In genomic region chr11:102577182-102577581, GRCh38 we compare ENCODE assay signal across 11 cellular contexts. TPM values are rescaled to one million over a fixed set of nuclear protein-coding genes. Genes with fewer than 3 reads are reported as not detected.
A peak's percentile ranks its signal among the peaks of the same experiment; 100 is the strongest.
DNase-seq lines count a peak whose midpoint lies in the region; ATAC-seq lines count a peak whose summit lies in the region.
"Had no signal": no experiment of that assay in that cellular context is flagged by ENCODE, and none has a peak within 500 bp of the region (broad histone marks: within the 10 kb centered on the region; RNA-seq: fewer than 3 reads in every experiment).

No MANE protein-coding gene starts in this region.

- ATAC-seq in HG03095 (IDR thresholded peaks at IDR 0.05; ENCODE audit: unreplicated experiment) (peak; percentile 50), T-helper 17 cell (peak; percentile 68)
- ATAC-seq in stimulated activated naive B cell treated with anti-CD40 and anti-IgM and Interleukin-4, amounts not matched to agents 10 μg/mL and 1 μg/mL and 100 μg/mL, for 72 hours (replicated peaks) = peak; percentile 53 to 54
- ATAC-seq: HepG2, Right ventricle myocardium inferior had no signal

- no peak for DNase-seq in activated naive CD4-positive, alpha-beta T cell treated with anti-CD3 and anti-CD28 coated beads for 36 hours
- no peak for DNase-seq in activated naive CD4-positive, alpha-beta T cell treated with anti-CD3 and anti-CD28 coated beads, Interleukin-2, amount 50 U/mL, for 16 hours
- DNase-seq in T-helper 17 cell = no peak
- DNase-seq in stimulated activated naive B cell treated with anti-CD40 and anti-IgM and Interleukin-4, amounts not matched to agents 10 μg/mL and 1 μg/mL and 100 μg/mL, for 72 hours = no peak
- no peak for DNase-seq in NCI-H1694 treated with DMSO at 0.1 percent for 48 hours (lab: John Stamatoyannopoulos, UW)
- DNase-seq in SK-N-DZ (ENCODE audit: low spot score) = no peak
- DNase-seq in iPS-NIHi11 (ENCODE audit: low spot score) = no peak

- CTCF ChIA-PET in activated naive CD4-positive, alpha-beta T cell treated with anti-CD3 and anti-CD28 coated beads for 36 hours (lab: Charles Lee) = interaction anchor here (0.6 to 1.9 kb wide), 2 partner anchors 89 to 660 kb away, joined by 4 to 8 read pairs; no protein-coding TSS in a partner anchor

- intact Hi-C loops in activated naive CD4-positive, alpha-beta T cell treated with anti-CD3 and anti-CD28 coated beads for 36 hours (cut with micrococcal nuclease) = no loop called here

- H3K27ac Mint-ChIP-seq in activated naive CD4-positive, alpha-beta T cell treated with anti-CD3 and anti-CD28 coated beads for 36 hours = peak overlapping the region; percentile 34
- no peak overlapping the region for H3K27ac Mint-ChIP-seq in T-helper 17 cell
- H3K27ac Mint-ChIP-seq in stimulated activated naive B cell treated with anti-CD40 and anti-IgM and Interleukin-4, amounts not matched to agents 10 μg/mL and 1 μg/mL and 100 μg/mL, for 72 hours = peak overlapping the region; percentile 72

- H3K9me3 Mint-ChIP-seq in activated naive CD4-positive, alpha-beta T cell treated with anti-CD3 and anti-CD28 coated beads for 36 hours = no peaks in the 10 kb centered on the region
- H3K9me3 Mint-ChIP-seq in stimulated activated naive B cell treated with anti-CD40 and anti-IgM and Interleukin-4, amounts not matched to agents 10 μg/mL and 1 μg/mL and 100 μg/mL, for 72 hours = peaks cover 2% of the 10 kb centered on the region in 2 donors

- H3K4me3 Mint-ChIP-seq in activated naive CD4-positive, alpha-beta T cell treated with anti-CD3 and anti-CD28 coated beads for 36 hours = no peak overlapping the region
- no peak overlapping the region for H3K4me3 Mint-ChIP-seq in T-helper 17 cell
- H3K4me3 Mint-ChIP-seq in stimulated activated naive B cell treated with anti-CD40 and anti-IgM and Interleukin-4, amounts not matched to agents 10 μg/mL and 1 μg/mL and 100 μg/mL, for 72 hours = peak overlapping the region in 1 of 2 donors; percentile 10

- no peaks in the 10 kb centered on the region for H3K27me3 Mint-ChIP-seq in activated naive CD4-positive, alpha-beta T cell treated with anti-CD3 and anti-CD28 coated beads for 36 hours (ENCODE audit: low read depth)
- no peaks in the 10 kb centered on the region for H3K27me3 Mint-ChIP-seq in T-helper 17 cell
- H3K27me3 Mint-ChIP-seq in stimulated activated naive B cell treated with anti-CD40 and anti-IgM and Interleukin-4, amounts not matched to agents 10 μg/mL and 1 μg/mL and 100 μg/mL, for 72 hours = no peaks in the 10 kb centered on the region

- peaks cover 29% of the 10 kb centered on the region for H3K4me1 Mint-ChIP-seq in activated naive CD4-positive, alpha-beta T cell treated with anti-CD3 and anti-CD28 coated beads for 36 hours (ENCODE audit: low read depth)
- H3K4me1 Mint-ChIP-seq in T-helper 17 cell = peaks cover 14% of the 10 kb centered on the region
- H3K4me1 Mint-ChIP-seq in stimulated activated naive B cell treated with anti-CD40 and anti-IgM and Interleukin-4, amounts not matched to agents 10 μg/mL and 1 μg/mL and 100 μg/mL, for 72 hours = peaks cover 27 to 64% of the 10 kb centered on the region in 2 donors

- H3K9me3 ChIP-seq in T-helper 17 cell (ENCODE audit: control insufficient read depth, low read length, poor library complexity, severe bottlenecking) = no peaks in the 10 kb centered on the region

- no peaks in the 10 kb centered on the region for H3K36me3 Mint-ChIP-seq in activated naive CD4-positive, alpha-beta T cell treated with anti-CD3 and anti-CD28 coated beads for 36 hours (ENCODE audit: low read depth)
- no peaks in the 10 kb centered on the region for H3K36me3 Mint-ChIP-seq in T-helper 17 cell (ENCODE audit: low read depth)
- peaks cover 1 to 5% of the 10 kb centered on the region in 2 donors for H3K36me3 Mint-ChIP-seq in stimulated activated naive B cell treated with anti-CD40 and anti-IgM and Interleukin-4, amounts not matched to agents 10 μg/mL and 1 μg/mL and 100 μg/mL, for 72 hours

RNA-seq across cellular contexts. Expression of gene MMP7, which starts 46.6 kb away (rescaled TPM):
- total RNA-seq in activated naive CD4-positive, alpha-beta T cell treated with anti-CD3 and anti-CD28 coated beads for 36 hours = not detected
- total RNA-seq in T-helper 17 cell = not detected
- not detected in 2 replicates for polyA plus RNA-seq in SK-N-DZ (2014; cell fraction: cytosol; rRNA removed)
- not detected in 2 replicates for polyA plus RNA-seq in SK-N-DZ (2014; cell fraction: nucleus; rRNA removed)
- total RNA-seq: HepG2, Right ventricle myocardium inferior had no signal

RNA-seq across cellular contexts. Expression of gene MMP20, which starts 48.0 kb away (rescaled TPM):
- total RNA-seq in activated naive CD4-positive, alpha-beta T cell treated with anti-CD3 and anti-CD28 coated beads for 36 hours = not detected
- not detected for total RNA-seq in T-helper 17 cell
- polyA plus RNA-seq in SK-N-DZ (2014; cell fraction: cytosol; rRNA removed) = not detected in 2 replicates
- polyA plus RNA-seq in SK-N-DZ (2014; cell fraction: nucleus; rRNA removed) = not detected in 2 replicates
- total RNA-seq: A673, HepG2, Right ventricle myocardium inferior had no signal
